9 cellular contexts compared by ENCODE assay signal in the genomic region with DNA sequence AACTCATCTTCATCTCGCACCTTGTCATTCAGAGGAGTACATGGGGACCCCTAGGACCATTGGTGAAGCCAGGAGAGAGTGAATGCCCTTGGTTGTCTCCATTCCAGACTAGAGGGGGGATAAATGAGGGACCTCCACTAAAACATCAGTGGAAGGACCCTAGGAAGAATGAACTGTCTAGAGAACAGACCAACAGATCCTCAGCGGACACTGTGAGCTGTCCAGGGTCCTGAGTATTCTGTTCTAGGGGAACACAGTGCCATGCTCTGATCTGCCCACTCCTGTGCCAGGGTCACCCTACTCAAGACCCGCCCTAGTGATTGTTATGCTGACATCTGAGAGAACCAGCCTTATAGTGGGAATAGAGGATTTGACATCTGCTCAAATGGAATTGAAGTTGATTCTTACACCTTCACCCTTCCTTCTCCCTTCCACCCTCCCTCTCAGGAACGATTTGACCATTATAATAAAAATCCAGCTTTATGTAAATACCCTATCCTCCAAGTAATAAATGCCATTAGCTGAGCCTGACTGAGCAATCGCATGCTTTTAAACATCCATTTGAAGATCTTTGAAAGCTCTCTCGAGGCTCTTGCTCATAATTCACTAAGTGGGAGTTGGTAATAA. TPM values are rescaled to one million over a fixed set of nuclear protein-coding genes. Genes with fewer than 3 reads are reported as not detected.
A peak's percentile ranks its signal among the peaks of the same experiment; 100 is the strongest.
DNase-seq lines count a peak whose midpoint lies in the region; ATAC-seq and TF ChIP-seq lines count a peak whose summit lies in the region.
"Had no signal": no experiment of that assay in that cellular context is flagged by ENCODE, and none has a peak within 500 bp of the region (broad histone marks: within the 10 kb centered on the region; RNA-seq: fewer than 3 reads in every experiment).

No MANE protein-coding gene starts in this region.

- no peak overlapping the region for H3K18ac ChIP-seq in IMR-90 (ENCODE audit: low read depth, low read length)

- no peak overlapping the region for H3K9ac ChIP-seq in IMR-90 (ENCODE audit: low read depth, low read length)

- H3K27me3 ChIP-seq in IMR-90 (ENCODE audit: control insufficient read depth, insufficient read depth, low read length): no peaks in the 10 kb centered on the region

- CTCF ChIA-PET in IMR-90 (lab: Yijun Ruan, JAX): interaction anchor here (0.6 kb wide), 1 partner anchor 188 kb away, joined by 4 read pairs; no protein-coding TSS in a partner anchor

- H2BK5ac ChIP-seq in IMR-90 (ENCODE audit: low read depth, low read length, poor library complexity, severe bottlenecking): no peak overlapping the region

- no peak for TF ChIP-seq POLR2A in IMR-90 (IDR thresholded peaks at IDR 0.05; ENCODE audit: low read depth, low read length)
- TF ChIP-seq POLR2A in GM18505 (IDR thresholded peaks at IDR 0.05; ENCODE audit: borderline replicate concordance, extremely low read depth, insufficient read depth, insufficient read length): no peak

- no peak overlapping the region for H2BK15ac ChIP-seq in IMR-90 (ENCODE audit: low read depth, low read length)

- H4K91ac ChIP-seq in IMR-90 (ENCODE audit: insufficient read depth, low read depth, low read length): no peak overlapping the region

- H3K4me1 ChIP-seq in IMR-90 (ENCODE audit: control insufficient read depth, insufficient read depth, low read length): no peaks in the 10 kb centered on the region

- H4K5ac ChIP-seq in IMR-90 (ENCODE audit: low read depth, low read length): no peak overlapping the region

- no peak overlapping the region for H3K4me2 ChIP-seq in IMR-90 (ENCODE audit: low read depth, low read length)

- no peaks in the 10 kb centered on the region for H3K36me3 ChIP-seq in IMR-90 (ENCODE audit: control insufficient read depth, insufficient read depth, low read length)

- H2AK9ac ChIP-seq in IMR-90 (replicated peaks; ENCODE audit: low read depth, low read length, poor library complexity): no peak overlapping the region

- no peak overlapping the region for H3K14ac ChIP-seq in IMR-90 (replicated peaks; ENCODE audit: low read depth, low read length)

- in situ Hi-C loops in IMR-90 (cut with MboI; ENCODE audit: low sequenced_read_pairs): no loop called here

- TF ChIP-seq CTCF in IMR-90 (conservative IDR thresholded peaks at IDR 0.05; ENCODE audit: low read depth, low read length): no peak

- POLR2A ChIA-PET in IMR-90 (lab: Charles Lee; ENCODE audit: unreplicated experiment): no interaction called here

- no peak overlapping the region for H3K56ac ChIP-seq in IMR-90 (ENCODE audit: extremely low read depth, insufficient read depth, low read length)

- no peak overlapping the region for H3K4me3 ChIP-seq in IMR-90 (ENCODE audit: insufficient read depth, low read depth, low read length)

- intact Hi-C loops in IMR-90 (cut with micrococcal nuclease): no loop called here

- no peaks in the 10 kb centered on the region for H3K9me1 ChIP-seq in IMR-90 (ENCODE audit: insufficient read depth, low read length)

- H2BK20ac ChIP-seq in IMR-90 (ENCODE audit: low read depth, low read length): no peak overlapping the region

- H3K79me1 ChIP-seq in IMR-90 (ENCODE audit: low read depth in 1 of 2, low read length in 2 of 2): no peaks in the 10 kb centered on the region

- WGBS in IMR-90 (ENCODE audit: extremely low coverage in 2 of 2, insufficient read length in 1 of 2), 2 experiments: no CpG with 5 or more reads among the region's 6 CpGs

- H2BK120ac ChIP-seq in IMR-90 (ENCODE audit: low read depth, low read length): no peak overlapping the region

- H2AK5ac ChIP-seq in IMR-90 (ENCODE audit: low read depth, low read length): no peak overlapping the region

- no peak for TF ChIP-seq RAD21 in IMR-90 (IDR thresholded peaks at IDR 0.05; ENCODE audit: low read length)

- ATAC-seq in IMR-90 (ENCODE audit: low read depth): peak; percentile 80
- ATAC-seq in left lobe of liver: peak; percentile 70
- ATAC-seq in GM18505 (IDR thresholded peaks at IDR 0.05; ENCODE audit: unreplicated experiment): no peak
- no peak for ATAC-seq in HG03565 (IDR thresholded peaks at IDR 0.05; ENCODE audit: unreplicated experiment)

- dilution Hi-C loops in IMR-90 (cut with HindIII; ENCODE audit: low sequenced_read_pairs, unreplicated experiment): no loop called here

- no peak overlapping the region for H3K23ac ChIP-seq in IMR-90 (ENCODE audit: low read depth, low read length)

- no peak overlapping the region for H3K4ac ChIP-seq in IMR-90 (ENCODE audit: low read depth, low read length)

- no peaks in the 10 kb centered on the region for H3K9me3 ChIP-seq in IMR-90 (ENCODE audit: control insufficient read depth, insufficient read depth, low read length)

- no peak overlapping the region for H3K27ac ChIP-seq in IMR-90 (ENCODE audit: insufficient read depth, low read length)

- H4K20me1 ChIP-seq in IMR-90 (ENCODE audit: insufficient read depth, low read length): no peaks in the 10 kb centered on the region; the same call in 1 of the 2 replicates

- BruUV-seq in IMR-90 (replicated peaks; lab: Mats Ljungman, UMichigan): no TSS peak

- H2AFZ ChIP-seq in IMR-90 (replicated peaks; ENCODE audit: low read length, poor library complexity): no peak overlapping the region

- H4K8ac ChIP-seq in IMR-90 (ENCODE audit: low read depth in 2 of 2, low read length in 2 of 2): no peak overlapping the region

- DNase-seq in COLO829 (ENCODE audit: low spot score) (peak; percentile 58), IMR-90 (peak; percentile 28), left lobe of liver (ENCODE audit: low spot score) (no peak), cerebellar nuclear complex (lab: John Stamatoyannopoulos, UW) (no peak), DMS153 (lab: John Stamatoyannopoulos, UW) (no peak)
- peak; percentile 13 to 24 for DNase-seq in activated CD4-positive, alpha-beta T cell treated with anti-CD3 and anti-CD28 coated beads, Interleukin-2, amount 50 U/mL, for 48 hours

TF ChIP-seq in IMR-90, 13 proteins besides CTCF, POLR2A, EP300 and RAD21:
- TF ChIP-seq MAFK (IDR thresholded peaks at IDR 0.05; ENCODE audit: low read depth, low read length): no peak
- TF ChIP-seq, protein P1, sequence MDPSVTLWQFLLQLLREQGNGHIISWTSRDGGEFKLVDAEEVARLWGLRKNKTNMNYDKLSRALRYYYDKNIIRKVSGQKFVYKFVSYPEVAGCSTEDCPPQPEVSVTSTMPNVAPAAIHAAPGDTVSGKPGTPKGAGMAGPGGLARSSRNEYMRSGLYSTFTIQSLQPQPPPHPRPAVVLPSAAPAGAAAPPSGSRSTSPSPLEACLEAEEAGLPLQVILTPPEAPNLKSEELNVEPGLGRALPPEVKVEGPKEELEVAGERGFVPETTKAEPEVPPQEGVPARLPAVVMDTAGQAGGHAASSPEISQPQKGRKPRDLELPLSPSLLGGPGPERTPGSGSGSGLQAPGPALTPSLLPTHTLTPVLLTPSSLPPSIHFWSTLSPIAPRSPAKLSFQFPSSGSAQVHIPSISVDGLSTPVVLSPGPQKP (IDR thresholded peaks at IDR 0.05; ENCODE audit: borderline replicate concordance, low read depth, low read length): no peak

RNA-seq across cellular contexts. Expression of a gene that starts 43.7 kb away (rescaled TPM):
- total RNA-seq in IMR-90 (2012; rRNA removed) (not detected in 2 replicates), left lobe of liver (not detected)
- not detected in 2 replicates for polyA plus RNA-seq in IMR-90 (2012; rRNA removed)
- not detected in 2 replicates for polyA plus RNA-seq in IMR-90 (2012; cell fraction: cytosol; rRNA removed)
- not detected in 2 replicates for polyA plus RNA-seq in IMR-90 (2012; cell fraction: nucleus; rRNA removed; ENCODE audit: low replicate concordance)
- total RNA-seq: kidney epithelial cell had no signal

Comparison
In these comparisons a context has a peak if more than half of its experiments do, and no peak if none do; other contexts are left out.
1. DNase-seq: peak in COLO829 (single experiment), IMR-90 (single experiment) and activated CD4-positive, alpha-beta T cell treated with anti-CD3 and anti-CD28 coated beads, Interleukin-2, amount 50 U/mL, for 48 hours (2 of 2); none in left lobe of liver (single experiment), cerebellar nuclear complex (0 of 2) and DMS153 (single experiment).
2. ATAC-seq: peak in IMR-90 (single experiment) and left lobe of liver (single experiment); none in GM18505 (single experiment) and HG03565 (single experiment).